Comparison of ENCODE assay signal across 14 cellular contexts in genomic region chr16:86716649-86717048, GRCh38.
DNase-seq lines count a peak whose midpoint lies in the region; ATAC-seq and TF ChIP-seq lines count a peak whose summit lies in the region.
"Had no signal": no experiment of that assay in that cellular context is flagged by ENCODE, and none has a peak within 500 bp of the region (broad histone marks: within the 10 kb centered on the region; RNA-seq: fewer than 3 reads in every experiment).

No MANE protein-coding gene starts in this region.

- H3K9me3 Mint-ChIP-seq in MCF 10A (ENCODE audit: unreplicated experiment) (no peaks in the 10 kb centered on the region), endothelial cell (ENCODE audit: unreplicated experiment) (no peaks in the 10 kb centered on the region)
- H3K9me3 Mint-ChIP-seq: CD8-positive, alpha-beta T cell had no signal

- H3K4me3 ChIP-seq in epithelial cell of esophagus (ENCODE audit: low read length): no peak overlapping the region
- H3K4me3 ChIP-seq: GM23248 had no signal

- no TSS peak for BruUV-seq in MCF 10A (replicated peaks; lab: Mats Ljungman, UMichigan)

- no peak overlapping the region for H3K27ac Mint-ChIP-seq in MCF 10A (ENCODE audit: low read depth, unreplicated experiment)
- H3K27ac Mint-ChIP-seq in endothelial cell (ENCODE audit: unreplicated experiment): no peak overlapping the region
- H3K27ac Mint-ChIP-seq: CD14-positive monocyte; CD8-positive, alpha-beta T cell had no signal

- CTCF ChIA-PET in MCF 10A (lab: Yijun Ruan, JAX): interaction anchor here (1.4 kb wide), 1 partner anchor 12 kb away, joined by 4 read pairs; no protein-coding TSS in a partner anchor

- peaks cover 13% of the 10 kb centered on the region for H3K4me1 Mint-ChIP-seq in MCF 10A (ENCODE audit: insufficient read depth, unreplicated experiment)
- H3K4me1 Mint-ChIP-seq in endothelial cell (ENCODE audit: unreplicated experiment): peaks cover 47% of the 10 kb centered on the region
- H3K4me1 Mint-ChIP-seq: CD14-positive monocyte had no signal

- peaks cover 5% of the 10 kb centered on the region for H3K36me3 Mint-ChIP-seq in MCF 10A (ENCODE audit: insufficient read depth, unreplicated experiment)
- H3K36me3 Mint-ChIP-seq in endothelial cell (ENCODE audit: low read depth, unreplicated experiment): no peaks in the 10 kb centered on the region
- H3K36me3 Mint-ChIP-seq: CD14-positive monocyte; CD8-positive, alpha-beta T cell had no signal

- DNase-seq in MCF 10A (ENCODE audit: unreplicated experiment) (peak; percentile 22), epithelial cell of esophagus (ENCODE audit: low read depth) (peak; percentile 68), medulla oblongata (ENCODE audit: extremely low spot score) (peak; percentile 5), endothelial cell (ENCODE audit: low spot score) (no peak), A172 (ENCODE audit: low spot score) (no peak)
- DNase-seq: Caco-2; CD8-positive, alpha-beta T cell; DMS53; GF-D8; GM23248; H7; IMR-90 had no signal

- no peak for ATAC-seq in GM18498 (IDR thresholded peaks at IDR 0.05; ENCODE audit: unreplicated experiment)
- ATAC-seq: CD8-positive, alpha-beta T cell had no signal

- intact Hi-C loops in MCF 10A (cut with micrococcal nuclease): no loop called here

- POLR2A ChIA-PET in MCF 10A (lab: Yijun Ruan, JAX): interaction anchor here (4.1 kb wide), 1 partner anchor 52 kb away, joined by 19 read pairs; no protein-coding TSS in a partner anchor

- no peak overlapping the region for H3K4me3 Mint-ChIP-seq in MCF 10A (ENCODE audit: unreplicated experiment)
- H3K4me3 Mint-ChIP-seq in endothelial cell (ENCODE audit: unreplicated experiment): no peak overlapping the region
- H3K4me3 Mint-ChIP-seq: CD8-positive, alpha-beta T cell had no signal

- TF ChIP-seq CTCF in MCF 10A (IDR thresholded peaks at IDR 0.05; ENCODE audit: unreplicated experiment): no peak
- TF ChIP-seq CTCF in epithelial cell of esophagus (IDR thresholded peaks at IDR 0.05; ENCODE audit: insufficient read depth, low read depth, low read length, missing control alignments): no peak
- no peak for TF ChIP-seq CTCF in endothelial cell (IDR thresholded peaks at IDR 0.05; ENCODE audit: unreplicated experiment)

- H3K27me3 Mint-ChIP-seq in MCF 10A (ENCODE audit: insufficient read depth, unreplicated experiment): no peaks in the 10 kb centered on the region
- H3K27me3 Mint-ChIP-seq in endothelial cell (ENCODE audit: unreplicated experiment): peaks cover 3% of the 10 kb centered on the region

Comparison
In these comparisons a context has a peak if more than half of its experiments do, and no peak if none do; other contexts are left out.
1. DNase-seq: peak in MCF 10A (single experiment), epithelial cell of esophagus (single experiment) and medulla oblongata (single experiment); none in endothelial cell (single experiment) and A172 (single experiment).